1 cellular context compared by ENCODE assay signal in the genomic region with DNA sequence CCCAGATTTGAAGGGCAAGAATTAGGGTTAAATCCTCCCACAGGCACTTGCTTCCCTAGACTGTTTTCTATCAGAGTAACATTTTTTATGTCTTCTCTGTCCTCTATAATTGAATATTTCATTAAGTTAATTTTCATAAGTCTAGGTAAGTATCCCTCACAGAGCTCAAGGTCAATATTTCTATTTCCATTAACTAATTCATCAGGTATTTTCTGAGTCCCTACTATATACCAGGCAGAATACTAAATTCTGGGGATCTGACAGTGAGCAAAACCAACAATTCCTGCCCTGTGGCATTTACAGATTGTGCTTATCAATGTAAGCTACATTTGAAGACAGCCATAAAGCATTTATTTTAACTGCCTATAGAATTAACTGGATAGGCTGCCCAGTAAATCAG.
TF ChIP-seq lines count a peak whose summit lies in the region.

No MANE protein-coding gene starts in this region.

TF ChIP-seq in HCT116, 20 proteins besides CTCF, POLR2A, EP300 and RAD21 (continued from another document):
- no peak for TF ChIP-seq REST (IDR thresholded peaks at IDR 0.05; ENCODE audit: low read depth)
- no peak for TF ChIP-seq SP1 (IDR thresholded peaks at IDR 0.05; ENCODE audit: low read depth)
- no peak for TF ChIP-seq MAX (IDR thresholded peaks at IDR 0.05)
- no peak for TF ChIP-seq ZBTB33 (IDR thresholded peaks at IDR 0.05; ENCODE audit: extremely low read depth, insufficient replicate concordance, low read length)
- TF ChIP-seq ZFX (IDR thresholded peaks at IDR 0.05) = no peak
